Comparison of ENCODE assay signal across 1 cellular context in genomic region chr9:90810686-90811085, GRCh38.
TF ChIP-seq lines count a peak whose summit lies in the region.

No MANE protein-coding gene starts in this region.

TF ChIP-seq in HepG2, 621 proteins besides CTCF, POLR2A, EP300 and RAD21:
- TF ChIP-seq ZMYM2 (CRISPR knock-in tag; IDR thresholded peaks at IDR 0.05), result no peak
- no peak for TF ChIP-seq SMYD3 (CRISPR knock-in tag; IDR thresholded peaks at IDR 0.05)
- TF ChIP-seq U2AF2 (IDR thresholded peaks at IDR 0.05; ENCODE audit: low read depth, low read length), result no peak
- TF ChIP-seq ZNF337 (CRISPR knock-in tag; IDR thresholded peaks at IDR 0.05; ENCODE audit: borderline replicate concordance, low read depth), result no peak
- TF ChIP-seq, protein P1, sequence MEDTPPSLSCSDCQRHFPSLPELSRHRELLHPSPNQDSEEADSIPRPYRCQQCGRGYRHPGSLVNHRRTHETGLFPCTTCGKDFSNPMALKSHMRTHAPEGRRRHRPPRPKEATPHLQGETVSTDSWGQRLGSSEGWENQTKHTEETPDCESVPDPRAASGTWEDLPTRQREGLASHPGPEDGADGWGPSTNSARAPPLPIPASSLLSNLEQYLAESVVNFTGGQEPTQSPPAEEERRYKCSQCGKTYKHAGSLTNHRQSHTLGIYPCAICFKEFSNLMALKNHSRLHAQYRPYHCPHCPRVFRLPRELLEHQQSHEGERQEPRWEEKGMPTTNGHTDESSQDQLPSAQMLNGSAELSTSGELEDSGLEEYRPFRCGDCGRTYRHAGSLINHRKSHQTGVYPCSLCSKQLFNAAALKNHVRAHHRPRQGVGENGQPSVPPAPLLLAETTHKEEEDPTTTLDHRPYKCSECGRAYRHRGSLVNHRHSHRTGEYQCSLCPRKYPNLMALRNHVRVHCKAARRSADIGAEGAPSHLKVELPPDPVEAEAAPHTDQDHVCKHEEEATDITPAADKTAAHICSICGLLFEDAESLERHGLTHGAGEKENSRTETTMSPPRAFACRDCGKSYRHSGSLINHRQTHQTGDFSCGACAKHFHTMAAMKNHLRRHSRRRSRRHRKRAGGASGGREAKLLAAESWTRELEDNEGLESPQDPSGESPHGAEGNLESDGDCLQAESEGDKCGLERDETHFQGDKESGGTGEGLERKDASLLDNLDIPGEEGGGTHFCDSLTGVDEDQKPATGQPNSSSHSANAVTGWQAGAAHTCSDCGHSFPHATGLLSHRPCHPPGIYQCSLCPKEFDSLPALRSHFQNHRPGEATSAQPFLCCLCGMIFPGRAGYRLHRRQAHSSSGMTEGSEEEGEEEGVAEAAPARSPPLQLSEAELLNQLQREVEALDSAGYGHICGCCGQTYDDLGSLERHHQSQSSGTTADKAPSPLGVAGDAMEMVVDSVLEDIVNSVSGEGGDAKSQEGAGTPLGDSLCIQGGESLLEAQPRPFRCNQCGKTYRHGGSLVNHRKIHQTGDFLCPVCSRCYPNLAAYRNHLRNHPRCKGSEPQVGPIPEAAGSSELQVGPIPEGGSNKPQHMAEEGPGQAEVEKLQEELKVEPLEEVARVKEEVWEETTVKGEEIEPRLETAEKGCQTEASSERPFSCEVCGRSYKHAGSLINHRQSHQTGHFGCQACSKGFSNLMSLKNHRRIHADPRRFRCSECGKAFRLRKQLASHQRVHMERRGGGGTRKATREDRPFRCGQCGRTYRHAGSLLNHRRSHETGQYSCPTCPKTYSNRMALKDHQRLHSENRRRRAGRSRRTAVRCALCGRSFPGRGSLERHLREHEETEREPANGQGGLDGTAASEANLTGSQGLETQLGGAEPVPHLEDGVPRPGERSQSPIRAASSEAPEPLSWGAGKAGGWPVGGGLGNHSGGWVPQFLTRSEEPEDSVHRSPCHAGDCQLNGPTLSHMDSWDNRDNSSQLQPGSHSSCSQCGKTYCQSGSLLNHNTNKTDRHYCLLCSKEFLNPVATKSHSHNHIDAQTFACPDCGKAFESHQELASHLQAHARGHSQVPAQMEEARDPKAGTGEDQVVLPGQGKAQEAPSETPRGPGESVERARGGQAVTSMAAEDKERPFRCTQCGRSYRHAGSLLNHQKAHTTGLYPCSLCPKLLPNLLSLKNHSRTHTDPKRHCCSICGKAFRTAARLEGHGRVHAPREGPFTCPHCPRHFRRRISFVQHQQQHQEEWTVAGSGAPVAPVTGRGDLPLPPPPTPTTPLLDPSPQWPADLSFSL (CRISPR knock-in tag; IDR thresholded peaks at IDR 0.05), result no peak
- TF ChIP-seq AHR (CRISPR knock-in tag; IDR thresholded peaks at IDR 0.05), result no peak
- TF ChIP-seq, protein P2, sequence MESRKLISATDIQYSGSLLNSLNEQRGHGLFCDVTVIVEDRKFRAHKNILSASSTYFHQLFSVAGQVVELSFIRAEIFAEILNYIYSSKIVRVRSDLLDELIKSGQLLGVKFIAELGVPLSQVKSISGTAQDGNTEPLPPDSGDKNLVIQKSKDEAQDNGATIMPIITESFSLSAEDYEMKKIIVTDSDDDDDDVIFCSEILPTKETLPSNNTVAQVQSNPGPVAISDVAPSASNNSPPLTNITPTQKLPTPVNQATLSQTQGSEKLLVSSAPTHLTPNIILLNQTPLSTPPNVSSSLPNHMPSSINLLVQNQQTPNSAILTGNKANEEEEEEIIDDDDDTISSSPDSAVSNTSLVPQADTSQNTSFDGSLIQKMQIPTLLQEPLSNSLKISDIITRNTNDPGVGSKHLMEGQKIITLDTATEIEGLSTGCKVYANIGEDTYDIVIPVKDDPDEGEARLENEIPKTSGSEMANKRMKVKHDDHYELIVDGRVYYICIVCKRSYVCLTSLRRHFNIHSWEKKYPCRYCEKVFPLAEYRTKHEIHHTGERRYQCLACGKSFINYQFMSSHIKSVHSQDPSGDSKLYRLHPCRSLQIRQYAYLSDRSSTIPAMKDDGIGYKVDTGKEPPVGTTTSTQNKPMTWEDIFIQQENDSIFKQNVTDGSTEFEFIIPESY (CRISPR knock-in tag; IDR thresholded peaks at IDR 0.05), result no peak
- TF ChIP-seq ZFP37 (CRISPR knock-in tag; IDR thresholded peaks at IDR 0.05; ENCODE audit: borderline replicate concordance), result no peak
- TF ChIP-seq KAT7 (CRISPR knock-in tag; IDR thresholded peaks at IDR 0.05; ENCODE audit: borderline replicate concordance), result no peak
- TF ChIP-seq SNRNP70 (IDR thresholded peaks at IDR 0.05; ENCODE audit: low read depth, low read length), result no peak
- no peak for TF ChIP-seq RFX5 (IDR thresholded peaks at IDR 0.05; ENCODE audit: low read depth, low read length)
- TF ChIP-seq ZNF576 (CRISPR knock-in tag; IDR thresholded peaks at IDR 0.05), result no peak
TF ChIP-seq in HepG2: peak in this region for 0.
